Comparison of ENCODE assay signal across 1 cellular context in the genomic region with DNA sequence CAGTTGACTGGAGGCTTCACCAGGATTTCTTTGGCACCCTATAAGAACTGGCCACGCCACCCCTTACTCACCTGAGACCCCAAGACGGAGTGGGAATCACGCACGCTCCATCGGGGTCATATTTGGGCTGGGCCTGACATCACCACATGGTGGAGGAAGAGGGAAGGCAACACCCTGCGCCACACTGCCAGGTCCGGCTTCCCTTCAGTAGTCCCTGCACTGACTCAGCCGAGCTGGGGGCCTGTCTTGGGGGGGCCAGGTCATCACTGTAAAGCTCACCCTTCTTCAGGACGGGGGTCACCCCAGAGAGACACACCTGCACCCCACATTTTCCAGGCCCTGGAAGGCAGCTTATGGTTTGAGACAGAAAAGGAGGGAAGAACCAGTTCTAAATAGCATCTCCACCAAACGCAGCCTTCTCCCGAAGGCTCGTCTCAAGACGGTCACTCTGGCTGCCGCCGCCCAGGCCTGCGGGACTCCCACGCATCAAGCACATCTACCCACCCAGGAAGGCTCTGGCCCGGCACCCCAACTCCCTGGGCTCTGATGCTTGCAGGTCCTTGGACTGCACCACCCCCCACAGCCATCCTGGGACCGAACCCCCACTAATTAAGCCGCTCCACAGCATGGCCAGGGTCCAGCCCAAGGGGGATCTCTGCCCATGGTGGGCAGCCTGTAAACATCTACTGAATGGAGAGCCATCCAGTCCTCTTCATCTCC.
TF ChIP-seq lines count a peak whose summit lies in the region.

No MANE protein-coding gene starts in this region.

TF ChIP-seq in K562, 482 proteins besides CTCF, POLR2A, EP300 and RAD21:
- TF ChIP-seq, protein P1, sequence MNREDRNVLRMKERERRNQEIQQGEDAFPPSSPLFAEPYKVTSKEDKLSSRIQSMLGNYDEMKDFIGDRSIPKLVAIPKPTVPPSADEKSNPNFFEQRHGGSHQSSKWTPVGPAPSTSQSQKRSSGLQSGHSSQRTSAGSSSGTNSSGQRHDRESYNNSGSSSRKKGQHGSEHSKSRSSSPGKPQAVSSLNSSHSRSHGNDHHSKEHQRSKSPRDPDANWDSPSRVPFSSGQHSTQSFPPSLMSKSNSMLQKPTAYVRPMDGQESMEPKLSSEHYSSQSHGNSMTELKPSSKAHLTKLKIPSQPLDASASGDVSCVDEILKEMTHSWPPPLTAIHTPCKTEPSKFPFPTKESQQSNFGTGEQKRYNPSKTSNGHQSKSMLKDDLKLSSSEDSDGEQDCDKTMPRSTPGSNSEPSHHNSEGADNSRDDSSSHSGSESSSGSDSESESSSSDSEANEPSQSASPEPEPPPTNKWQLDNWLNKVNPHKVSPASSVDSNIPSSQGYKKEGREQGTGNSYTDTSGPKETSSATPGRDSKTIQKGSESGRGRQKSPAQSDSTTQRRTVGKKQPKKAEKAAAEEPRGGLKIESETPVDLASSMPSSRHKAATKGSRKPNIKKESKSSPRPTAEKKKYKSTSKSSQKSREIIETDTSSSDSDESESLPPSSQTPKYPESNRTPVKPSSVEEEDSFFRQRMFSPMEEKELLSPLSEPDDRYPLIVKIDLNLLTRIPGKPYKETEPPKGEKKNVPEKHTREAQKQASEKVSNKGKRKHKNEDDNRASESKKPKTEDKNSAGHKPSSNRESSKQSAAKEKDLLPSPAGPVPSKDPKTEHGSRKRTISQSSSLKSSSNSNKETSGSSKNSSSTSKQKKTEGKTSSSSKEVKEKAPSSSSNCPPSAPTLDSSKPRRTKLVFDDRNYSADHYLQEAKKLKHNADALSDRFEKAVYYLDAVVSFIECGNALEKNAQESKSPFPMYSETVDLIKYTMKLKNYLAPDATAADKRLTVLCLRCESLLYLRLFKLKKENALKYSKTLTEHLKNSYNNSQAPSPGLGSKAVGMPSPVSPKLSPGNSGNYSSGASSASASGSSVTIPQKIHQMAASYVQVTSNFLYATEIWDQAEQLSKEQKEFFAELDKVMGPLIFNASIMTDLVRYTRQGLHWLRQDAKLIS (CRISPR knock-in tag; IDR thresholded peaks at IDR 0.05): no peak
- TF ChIP-seq TBP (optimal IDR thresholded peaks at IDR 0.05; ENCODE audit: low read depth, low read length) (no peak), ERF (CRISPR knock-in tag; IDR thresholded peaks at IDR 0.05) (no peak), ARID1B (IDR thresholded peaks at IDR 0.05) (no peak), NELFE (IDR thresholded peaks at IDR 0.05; ENCODE audit: insufficient read depth, insufficient read length) (no peak), ZNF384 (IDR thresholded peaks at IDR 0.05; ENCODE audit: low read depth, low read length) (no peak), FIP1L1 (IDR thresholded peaks at IDR 0.05; ENCODE audit: low read depth, low read length, poor library complexity, severe bottlenecking) (no peak), ZNF239 (CRISPR knock-in tag; IDR thresholded peaks at IDR 0.05) (no peak)
- TF ChIP-seq, protein P2, sequence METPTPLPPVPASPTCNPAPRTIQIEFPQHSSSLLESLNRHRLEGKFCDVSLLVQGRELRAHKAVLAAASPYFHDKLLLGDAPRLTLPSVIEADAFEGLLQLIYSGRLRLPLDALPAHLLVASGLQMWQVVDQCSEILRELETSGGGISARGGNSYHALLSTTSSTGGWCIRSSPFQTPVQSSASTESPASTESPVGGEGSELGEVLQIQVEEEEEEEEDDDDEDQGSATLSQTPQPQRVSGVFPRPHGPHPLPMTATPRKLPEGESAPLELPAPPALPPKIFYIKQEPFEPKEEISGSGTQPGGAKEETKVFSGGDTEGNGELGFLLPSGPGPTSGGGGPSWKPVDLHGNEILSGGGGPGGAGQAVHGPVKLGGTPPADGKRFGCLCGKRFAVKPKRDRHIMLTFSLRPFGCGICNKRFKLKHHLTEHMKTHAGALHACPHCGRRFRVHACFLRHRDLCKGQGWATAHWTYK (CRISPR knock-in tag; IDR thresholded peaks at IDR 0.05): no peak
